In genomic region chr14:65440230-65440629, GRCh38 we compare ENCODE assay signal across 1 cellular context.
A peak's percentile ranks its signal among the peaks of the same experiment; 100 is the strongest.
TF ChIP-seq lines count a peak whose summit lies in the region.

No MANE protein-coding gene starts in this region.

TF ChIP-seq in K562, 482 proteins besides CTCF, POLR2A, EP300 and RAD21:
- TF ChIP-seq, protein P1, sequence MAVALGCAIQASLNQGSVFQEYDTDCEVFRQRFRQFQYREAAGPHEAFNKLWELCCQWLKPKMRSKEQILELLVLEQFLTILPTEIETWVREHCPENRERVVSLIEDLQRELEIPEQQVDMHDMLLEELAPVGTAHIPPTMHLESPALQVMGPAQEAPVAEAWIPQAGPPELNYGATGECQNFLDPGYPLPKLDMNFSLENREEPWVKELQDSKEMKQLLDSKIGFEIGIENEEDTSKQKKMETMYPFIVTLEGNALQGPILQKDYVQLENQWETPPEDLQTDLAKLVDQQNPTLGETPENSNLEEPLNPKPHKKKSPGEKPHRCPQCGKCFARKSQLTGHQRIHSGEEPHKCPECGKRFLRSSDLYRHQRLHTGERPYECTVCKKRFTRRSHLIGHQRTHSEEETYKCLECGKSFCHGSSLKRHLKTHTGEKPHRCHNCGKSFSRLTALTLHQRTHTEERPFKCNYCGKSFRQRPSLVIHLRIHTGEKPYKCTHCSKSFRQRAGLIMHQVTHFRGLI (CRISPR knock-in tag; IDR thresholded peaks at IDR 0.05): no peak
- TF ChIP-seq CREBBP (IDR thresholded peaks at IDR 0.05; ENCODE audit: low read depth, low read length) (no peak), KLF10 (CRISPR knock-in tag; IDR thresholded peaks at IDR 0.05) (no peak), NFXL1 (CRISPR knock-in tag; IDR thresholded peaks at IDR 0.05) (no peak), BCOR (IDR thresholded peaks at IDR 0.05) (peak; percentile 19; the same call in 1 of the 2 replicates), ZNF444 (CRISPR knock-in tag; IDR thresholded peaks at IDR 0.05) (no peak), IRF9 (tag; IDR thresholded peaks at IDR 0.05) (no peak), ZNF589 (CRISPR knock-in tag; IDR thresholded peaks at IDR 0.05; ENCODE audit: low read depth) (no peak), NFE2L1 (tag; IDR thresholded peaks at IDR 0.05; ENCODE audit: borderline replicate concordance, low read depth) (no peak), ZNF121 (CRISPR knock-in tag; conservative IDR thresholded peaks at IDR 0.05) (peak; percentile 89), RBM25 (IDR thresholded peaks at IDR 0.05; ENCODE audit: low read depth, low read length, severe bottlenecking) (peak; percentile 71), FOXA1 (IDR thresholded peaks at IDR 0.05; ENCODE audit: borderline replicate concordance) (no peak), ZC3H4 (CRISPR knock-in tag; IDR thresholded peaks at IDR 0.05; ENCODE audit: borderline replicate concordance) (no peak), TRIM28 (IDR thresholded peaks at IDR 0.05) (no peak), EGR1 (conservative IDR thresholded peaks at IDR 0.05) (no peak), PCBP1 (IDR thresholded peaks at IDR 0.05; ENCODE audit: low read depth, low read length, poor library complexity, severe bottlenecking) (no peak)
- TF ChIP-seq, protein P2, sequence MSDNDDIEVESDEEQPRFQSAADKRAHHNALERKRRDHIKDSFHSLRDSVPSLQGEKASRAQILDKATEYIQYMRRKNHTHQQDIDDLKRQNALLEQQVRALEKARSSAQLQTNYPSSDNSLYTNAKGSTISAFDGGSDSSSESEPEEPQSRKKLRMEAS (CRISPR knock-in tag; IDR thresholded peaks at IDR 0.05): no peak
- TF ChIP-seq, protein P3, sequence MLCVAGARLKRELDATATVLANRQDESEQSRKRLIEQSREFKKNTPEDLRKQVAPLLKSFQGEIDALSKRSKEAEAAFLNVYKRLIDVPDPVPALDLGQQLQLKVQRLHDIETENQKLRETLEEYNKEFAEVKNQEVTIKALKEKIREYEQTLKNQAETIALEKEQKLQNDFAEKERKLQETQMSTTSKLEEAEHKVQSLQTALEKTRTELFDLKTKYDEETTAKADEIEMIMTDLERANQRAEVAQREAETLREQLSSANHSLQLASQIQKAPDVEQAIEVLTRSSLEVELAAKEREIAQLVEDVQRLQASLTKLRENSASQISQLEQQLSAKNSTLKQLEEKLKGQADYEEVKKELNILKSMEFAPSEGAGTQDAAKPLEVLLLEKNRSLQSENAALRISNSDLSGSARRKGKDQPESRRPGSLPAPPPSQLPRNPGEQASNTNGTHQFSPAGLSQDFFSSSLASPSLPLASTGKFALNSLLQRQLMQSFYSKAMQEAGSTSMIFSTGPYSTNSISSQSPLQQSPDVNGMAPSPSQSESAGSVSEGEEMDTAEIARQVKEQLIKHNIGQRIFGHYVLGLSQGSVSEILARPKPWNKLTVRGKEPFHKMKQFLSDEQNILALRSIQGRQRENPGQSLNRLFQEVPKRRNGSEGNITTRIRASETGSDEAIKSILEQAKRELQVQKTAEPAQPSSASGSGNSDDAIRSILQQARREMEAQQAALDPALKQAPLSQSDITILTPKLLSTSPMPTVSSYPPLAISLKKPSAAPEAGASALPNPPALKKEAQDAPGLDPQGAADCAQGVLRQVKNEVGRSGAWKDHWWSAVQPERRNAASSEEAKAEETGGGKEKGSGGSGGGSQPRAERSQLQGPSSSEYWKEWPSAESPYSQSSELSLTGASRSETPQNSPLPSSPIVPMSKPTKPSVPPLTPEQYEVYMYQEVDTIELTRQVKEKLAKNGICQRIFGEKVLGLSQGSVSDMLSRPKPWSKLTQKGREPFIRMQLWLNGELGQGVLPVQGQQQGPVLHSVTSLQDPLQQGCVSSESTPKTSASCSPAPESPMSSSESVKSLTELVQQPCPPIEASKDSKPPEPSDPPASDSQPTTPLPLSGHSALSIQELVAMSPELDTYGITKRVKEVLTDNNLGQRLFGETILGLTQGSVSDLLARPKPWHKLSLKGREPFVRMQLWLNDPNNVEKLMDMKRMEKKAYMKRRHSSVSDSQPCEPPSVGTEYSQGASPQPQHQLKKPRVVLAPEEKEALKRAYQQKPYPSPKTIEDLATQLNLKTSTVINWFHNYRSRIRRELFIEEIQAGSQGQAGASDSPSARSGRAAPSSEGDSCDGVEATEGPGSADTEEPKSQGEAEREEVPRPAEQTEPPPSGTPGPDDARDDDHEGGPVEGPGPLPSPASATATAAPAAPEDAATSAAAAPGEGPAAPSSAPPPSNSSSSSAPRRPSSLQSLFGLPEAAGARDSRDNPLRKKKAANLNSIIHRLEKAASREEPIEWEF (CRISPR knock-in tag; IDR thresholded peaks at IDR 0.05): no peak
